In the genomic region with DNA sequence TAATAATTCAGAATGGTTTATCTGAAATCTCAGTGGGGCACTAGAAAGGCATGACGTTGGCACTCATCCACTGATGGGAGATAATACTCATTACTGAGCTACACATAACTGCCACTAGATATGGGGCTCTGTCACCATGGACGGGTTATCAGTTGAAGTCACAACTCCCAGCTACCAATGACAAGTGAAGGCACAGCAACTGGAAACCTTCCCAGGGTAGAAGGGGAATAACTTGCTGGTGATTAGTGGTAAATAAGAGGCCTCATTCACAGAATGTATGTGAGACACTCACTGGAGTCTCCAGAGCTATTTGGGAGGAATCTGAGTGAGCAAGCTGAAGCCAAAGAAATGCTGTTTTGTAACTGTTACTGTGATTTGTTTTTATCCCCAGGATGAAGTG, we compare ENCODE assay signal across 25 cellular contexts.
A peak's percentile ranks its signal among the peaks of the same experiment; 100 is the strongest.
DNase-seq lines count a peak whose midpoint lies in the region; ATAC-seq and TF ChIP-seq lines count a peak whose summit lies in the region.
"Had no signal": no experiment of that assay in that cellular context is flagged by ENCODE, and none has a peak within 500 bp of the region (broad histone marks: within the 10 kb centered on the region; RNA-seq: fewer than 3 reads in every experiment).

No MANE protein-coding gene starts in this region.

- no peak overlapping the region for H3K4ac ChIP-seq in trophoblast cell (ENCODE audit: low read depth, low read length)

- no peak overlapping the region for H3K9ac ChIP-seq in trophoblast cell (ENCODE audit: low read length)

- H3K23ac ChIP-seq in trophoblast cell (ENCODE audit: low read length): no peak overlapping the region

- no peak overlapping the region for H3K4me2 ChIP-seq in trophoblast cell (ENCODE audit: low read length)

- no peaks in the 10 kb centered on the region for H3K79me2 ChIP-seq in trophoblast cell (ENCODE audit: control insufficient read depth, insufficient read depth, low read length, poor library complexity)

- H4K91ac ChIP-seq in trophoblast cell (ENCODE audit: low read depth, low read length): no peak overlapping the region

- no peak overlapping the region for H2AFZ ChIP-seq in trophoblast cell (ENCODE audit: insufficient read depth, low read length, poor library complexity)

- no peaks in the 10 kb centered on the region for H3K36me3 ChIP-seq in trophoblast cell (ENCODE audit: control insufficient read depth in 1 of 2, insufficient read depth in 2 of 2, low read length in 2 of 2)
- H3K36me3 ChIP-seq: gastroesophageal sphincter, lower lobe of right lung, tibial nerve had no signal

- H3K4me3 ChIP-seq in fibroblast of pulmonary artery (replicated peaks; ENCODE audit: low read depth, low read length): no peak overlapping the region
- no peak overlapping the region for H3K4me3 ChIP-seq in trophoblast cell (ENCODE audit: low read depth, low read length)
- H3K4me3 ChIP-seq: gastroesophageal sphincter, GM12878, lower lobe of right lung, tibial nerve had no signal

- no peak overlapping the region for H3K18ac ChIP-seq in trophoblast cell (ENCODE audit: low read length)

- peak; percentile 27; the same call in 1 of the 3 replicates for ATAC-seq in SK-N-SH treated with all-trans-retinoic acid at 6 μM for 48 hours
- ATAC-seq: gastroesophageal sphincter, GM12878, lower lobe of right lung had no signal

- H2BK12ac ChIP-seq in trophoblast cell (ENCODE audit: low read length): no peak overlapping the region

- H2AK5ac ChIP-seq in trophoblast cell (ENCODE audit: low read length): no peak overlapping the region

- no peak for TF ChIP-seq CTCF in fibroblast of pulmonary artery (IDR thresholded peaks at IDR 0.05; ENCODE audit: low read length, missing control alignments)

- H4K8ac ChIP-seq in trophoblast cell (ENCODE audit: low read depth, low read length): no peak overlapping the region

- WGBS in trophoblast cell (ENCODE audit: extremely low coverage, insufficient coverage, insufficient read length): no CpG with 5 or more reads among the region's 2 CpGs

- H3K27ac ChIP-seq in trophoblast cell (ENCODE audit: low read depth, low read length): no peak overlapping the region
- H3K27ac ChIP-seq: 22Rv1, epithelial cell of prostate, lower lobe of right lung, tibial nerve had no signal

- H3K9me3 ChIP-seq in trophoblast cell (ENCODE audit: insufficient read depth, low read depth, low read length): no peaks in the 10 kb centered on the region
- H3K9me3 ChIP-seq: lower lobe of right lung had no signal

- H3K27me3 ChIP-seq in trophoblast cell (ENCODE audit: insufficient read depth, low read length): no peaks in the 10 kb centered on the region
- H3K27me3 ChIP-seq: gastroesophageal sphincter, tibial nerve had no signal

- no peak overlapping the region for H4K12ac ChIP-seq in trophoblast cell (ENCODE audit: low read depth, low read length)

- DNase-seq in DMS 273 (lab: John Stamatoyannopoulos, UW; ENCODE audit: unreplicated experiment) (peak; percentile 24), DMS 273 treated with DMSO at 0.1 percent for 48 hours (lab: John Stamatoyannopoulos, UW) (no peak), fibroblast of pulmonary artery (ENCODE audit: low read depth) (peak; percentile 84), trophoblast cell (peak; percentile 31 to 57), inferior parietal cortex (ENCODE audit: extremely low spot score) (no peak), NCI-H510A treated with DMSO at 0.1 percent for 48 hours (lab: John Stamatoyannopoulos, UW) (no peak), NCI-H187 (lab: John Stamatoyannopoulos, UW) (no peak)
- DNase-seq: activated CD4-positive, alpha-beta T cell treated with anti-CD3 and anti-CD28 coated beads, Interleukin-2, amount 50 U/mL, for 48 hours; activated CD4-positive, CD25-positive, alpha-beta regulatory T cell; activated CD8-positive, alpha-beta memory T cell treated with anti-CD3 and anti-CD28 coated beads, Interleukin-2, amount 50 U/mL, for 48 hours; DMS79 treated with DMSO at 0.1 percent for 48 hours; effector CD4-positive, alpha-beta T cell; Karpas-422; lower lobe of right lung; MV-4-11; NCI-H146; NCI-H2171; NCI-H526 treated with DMSO at 0.1 percent for 48 hours; T1000 had no signal

- H3K4me1 ChIP-seq in trophoblast cell (ENCODE audit: control insufficient read depth in 1 of 2, insufficient read depth in 2 of 2, low read length in 2 of 2): no peaks in the 10 kb centered on the region
- H3K4me1 ChIP-seq: lower lobe of right lung, tibial nerve had no signal

- H3K79me1 ChIP-seq in trophoblast cell (ENCODE audit: low read length): no peaks in the 10 kb centered on the region

- H2BK120ac ChIP-seq in trophoblast cell (ENCODE audit: insufficient read depth, low read length, poor library complexity): no peak overlapping the region

- no peak overlapping the region for H2BK5ac ChIP-seq in trophoblast cell (ENCODE audit: low read depth, low read length, poor library complexity)

- H3K14ac ChIP-seq in trophoblast cell (ENCODE audit: low read length): no peak overlapping the region

TF ChIP-seq in SK-N-SH treated with all-trans-retinoic acid at 6 μM for 48 hours, 23 proteins besides CTCF, POLR2A, EP300 and RAD21:
- TF ChIP-seq, protein P1, sequence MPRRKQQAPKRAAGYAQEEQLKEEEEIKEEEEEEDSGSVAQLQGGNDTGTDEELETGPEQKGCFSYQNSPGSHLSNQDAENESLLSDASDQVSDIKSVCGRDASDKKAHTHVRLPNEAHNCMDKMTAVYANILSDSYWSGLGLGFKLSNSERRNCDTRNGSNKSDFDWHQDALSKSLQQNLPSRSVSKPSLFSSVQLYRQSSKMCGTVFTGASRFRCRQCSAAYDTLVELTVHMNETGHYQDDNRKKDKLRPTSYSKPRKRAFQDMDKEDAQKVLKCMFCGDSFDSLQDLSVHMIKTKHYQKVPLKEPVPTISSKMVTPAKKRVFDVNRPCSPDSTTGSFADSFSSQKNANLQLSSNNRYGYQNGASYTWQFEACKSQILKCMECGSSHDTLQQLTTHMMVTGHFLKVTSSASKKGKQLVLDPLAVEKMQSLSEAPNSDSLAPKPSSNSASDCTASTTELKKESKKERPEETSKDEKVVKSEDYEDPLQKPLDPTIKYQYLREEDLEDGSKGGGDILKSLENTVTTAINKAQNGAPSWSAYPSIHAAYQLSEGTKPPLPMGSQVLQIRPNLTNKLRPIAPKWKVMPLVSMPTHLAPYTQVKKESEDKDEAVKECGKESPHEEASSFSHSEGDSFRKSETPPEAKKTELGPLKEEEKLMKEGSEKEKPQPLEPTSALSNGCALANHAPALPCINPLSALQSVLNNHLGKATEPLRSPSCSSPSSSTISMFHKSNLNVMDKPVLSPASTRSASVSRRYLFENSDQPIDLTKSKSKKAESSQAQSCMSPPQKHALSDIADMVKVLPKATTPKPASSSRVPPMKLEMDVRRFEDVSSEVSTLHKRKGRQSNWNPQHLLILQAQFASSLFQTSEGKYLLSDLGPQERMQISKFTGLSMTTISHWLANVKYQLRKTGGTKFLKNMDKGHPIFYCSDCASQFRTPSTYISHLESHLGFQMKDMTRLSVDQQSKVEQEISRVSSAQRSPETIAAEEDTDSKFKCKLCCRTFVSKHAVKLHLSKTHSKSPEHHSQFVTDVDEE (CRISPR knock-in tag; IDR thresholded peaks at IDR 0.05): no peak
- TF ChIP-seq, protein P2, sequence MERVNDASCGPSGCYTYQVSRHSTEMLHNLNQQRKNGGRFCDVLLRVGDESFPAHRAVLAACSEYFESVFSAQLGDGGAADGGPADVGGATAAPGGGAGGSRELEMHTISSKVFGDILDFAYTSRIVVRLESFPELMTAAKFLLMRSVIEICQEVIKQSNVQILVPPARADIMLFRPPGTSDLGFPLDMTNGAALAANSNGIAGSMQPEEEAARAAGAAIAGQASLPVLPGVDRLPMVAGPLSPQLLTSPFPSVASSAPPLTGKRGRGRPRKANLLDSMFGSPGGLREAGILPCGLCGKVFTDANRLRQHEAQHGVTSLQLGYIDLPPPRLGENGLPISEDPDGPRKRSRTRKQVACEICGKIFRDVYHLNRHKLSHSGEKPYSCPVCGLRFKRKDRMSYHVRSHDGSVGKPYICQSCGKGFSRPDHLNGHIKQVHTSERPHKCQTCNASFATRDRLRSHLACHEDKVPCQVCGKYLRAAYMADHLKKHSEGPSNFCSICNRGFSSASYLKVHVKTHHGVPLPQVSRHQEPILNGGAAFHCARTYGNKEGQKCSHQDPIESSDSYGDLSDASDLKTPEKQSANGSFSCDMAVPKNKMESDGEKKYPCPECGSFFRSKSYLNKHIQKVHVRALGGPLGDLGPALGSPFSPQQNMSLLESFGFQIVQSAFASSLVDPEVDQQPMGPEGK (CRISPR knock-in tag; IDR thresholded peaks at IDR 0.05; ENCODE audit: borderline replicate concordance): no peak
- TF ChIP-seq PPARA (CRISPR knock-in tag; IDR thresholded peaks at IDR 0.05; ENCODE audit: borderline replicate concordance) (no peak), ZC3H10 (CRISPR knock-in tag; IDR thresholded peaks at IDR 0.05) (no peak), ZFP3 (CRISPR knock-in tag; IDR thresholded peaks at IDR 0.05) (no peak), ZFP30 (CRISPR knock-in tag; IDR thresholded peaks at IDR 0.05) (no peak)

Comparison
In these comparisons a context has a peak if more than half of its experiments do, and no peak if none do; other contexts are left out.
1. DNase-seq: peak in DMS 273 (single experiment), fibroblast of pulmonary artery (single experiment) and trophoblast cell (2 of 2); none in DMS 273 treated with DMSO at 0.1 percent for 48 hours (single experiment), inferior parietal cortex (single experiment), NCI-H510A treated with DMSO at 0.1 percent for 48 hours (single experiment) and NCI-H187 (0 of 2).